In genomic region chr4:15702941-15703403, GRCh38 we compare ENCODE assay signal across 8 cellular contexts. TPM values are rescaled to one million over a fixed set of nuclear protein-coding genes. Genes with fewer than 3 reads are reported as not detected.
DNase-seq lines count a peak whose midpoint lies in the region; ATAC-seq and TF ChIP-seq lines count a peak whose summit lies in the region.

Gene BST1 (plus strand): TSS chr4:15703065. CDS start chr4:15703145, 80 bp downstream.

- peak within 1 kb of the TSS; percentile 75 for H3K9ac ChIP-seq in GM23248

- peak within 1 kb of the TSS; percentile 79 for H3K4me2 ChIP-seq in GM23248 (ENCODE audit: unreplicated experiment)

- H3K27me3 Mint-ChIP-seq in activated naive CD4-positive, alpha-beta T cell treated with anti-CD3 and anti-CD28 coated beads for 36 hours (ENCODE audit: low read depth): peaks cover 15% of the 10 kb centered on the region

- in situ Hi-C loops in GM23248 (cut with MboI): no loop called here

- H3K36me3 ChIP-seq in GM23248 (ENCODE audit: low read depth) (no peaks in the 10 kb centered on the region), Peyer's patch (no peaks in the 10 kb centered on the region), upper lobe of left lung (no peaks in the 10 kb centered on the region)

- no peak within 1 kb of the TSS for H3K27ac ChIP-seq in GM23248
- peak within 1 kb of the TSS in 3 of 4 donors; percentile 31 to 67 (median 61) for H3K27ac ChIP-seq in Peyer's patch
- peak within 1 kb of the TSS; percentile 5 to 86 (median 65) for H3K27ac ChIP-seq in upper lobe of left lung

- H3K9me3 ChIP-seq in GM23248 (ENCODE audit: low read depth): no peaks in the 10 kb centered on the region
- H3K9me3 ChIP-seq in Peyer's patch: no peaks in the 10 kb centered on the region
- H3K9me3 ChIP-seq in upper lobe of left lung: no peaks in the 10 kb centered on the region

- CTCF ChIA-PET in activated naive CD4-positive, alpha-beta T cell treated with anti-CD3 and anti-CD28 coated beads for 36 hours (lab: Charles Lee): interaction anchor here (1.2 to 1.6 kb wide), 2 partner anchors 9 to 224 kb away, joined by 3 read pairs; no protein-coding TSS in a partner anchor

- H2AFZ ChIP-seq in GM23248: peak within 1 kb of the TSS; percentile 93

- no peaks in the 10 kb centered on the region for H3K27me3 ChIP-seq in GM23248 (replicated peaks; ENCODE audit: insufficient read depth)
- no peaks in the 10 kb centered on the region for H3K27me3 ChIP-seq in Peyer's patch
- no peaks in the 10 kb centered on the region for H3K27me3 ChIP-seq in upper lobe of left lung

- H3K36me3 Mint-ChIP-seq in activated naive CD4-positive, alpha-beta T cell treated with anti-CD3 and anti-CD28 coated beads for 36 hours (ENCODE audit: low read depth): no peaks in the 10 kb centered on the region

- TF ChIP-seq CTCF in Peyer's patch (IDR thresholded peaks at IDR 0.05): no peak
- TF ChIP-seq CTCF in upper lobe of left lung (IDR thresholded peaks at IDR 0.05): no peak

- intact Hi-C loops in activated naive CD4-positive, alpha-beta T cell treated with anti-CD3 and anti-CD28 coated beads for 36 hours (cut with micrococcal nuclease): loop anchor here (1.0 to 2.0 kb wide), 3 partner anchors 21 to 76 kb away; partner anchors contain the start of genes CD38 and FBXL5
- intact Hi-C loops in posterior cingulate gyrus (cut with DNase I): no loop called here

- peaks cover 12% of the 10 kb centered on the region for H3K4me1 Mint-ChIP-seq in activated naive CD4-positive, alpha-beta T cell treated with anti-CD3 and anti-CD28 coated beads for 36 hours (ENCODE audit: low read depth)

- ATAC-seq in upper lobe of left lung (ENCODE audit: low FRiP score in 2 of 2): peak; percentile 83 to 94
- ATAC-seq in GM18519 (IDR thresholded peaks at IDR 0.05; ENCODE audit: low FRiP score, unreplicated experiment): no peak

- no peaks in the 10 kb centered on the region for H3K9me2 ChIP-seq in GM23248 (ENCODE audit: insufficient read depth)

- peak within 1 kb of the TSS; percentile 82 for H3K4me3 Mint-ChIP-seq in activated naive CD4-positive, alpha-beta T cell treated with anti-CD3 and anti-CD28 coated beads for 36 hours

- WGBS in GM23248 (ENCODE audit: low coverage in 1 of 2, low lambda C conversion rate in 2 of 2, missing lambda C conversion rate in 2 of 2), 2 experiments: 1 to 4% methylated on average over 40 to 43 of the region's 43 CpGs
- 1 to 3% methylated on average over 21 to 37 of the region's 43 CpGs for WGBS in upper lobe of left lung, 2 donors

- TF ChIP-seq EP300 in upper lobe of left lung (IDR thresholded peaks at IDR 0.05): no peak

- H3K79me2 ChIP-seq in GM23248 (ENCODE audit: insufficient read depth): no peaks in the 10 kb centered on the region

- H3F3A ChIP-seq in GM23248 (ENCODE audit: insufficient read depth): 0 out of 2 replicates have a peak, but pooled peaks cover 9% of the 10 kb centered on the region

- peak; percentile 58 for DNase-seq in Ammon's horn (ENCODE audit: low spot score)
- DNase-seq in GM23248: peak; percentile 74
- DNase-seq in Peyer's patch: peak; percentile 31 to 92 (median 89)
- DNase-seq in activated naive CD4-positive, alpha-beta T cell treated with anti-CD3 and anti-CD28 coated beads for 36 hours: peak; percentile 80
- no peak for DNase-seq in glomerular endothelial cell (ENCODE audit: extremely low read depth, low read depth, low spot score)
- peak; percentile 29 to 95 (median 54) for DNase-seq in posterior cingulate gyrus
- peak; percentile 83 to 95 for DNase-seq in upper lobe of left lung

- peak; percentile 64 to 76 for TF ChIP-seq POLR2A in Peyer's patch (IDR thresholded peaks at IDR 0.05)
- peak in 1 of 4 donors; percentile 61 for TF ChIP-seq POLR2A in upper lobe of left lung (IDR thresholded peaks at IDR 0.05)

- H4K20me1 ChIP-seq in GM23248 (ENCODE audit: insufficient read depth): no peaks in the 10 kb centered on the region

- no peaks in the 10 kb centered on the region for H3K9me3 Mint-ChIP-seq in activated naive CD4-positive, alpha-beta T cell treated with anti-CD3 and anti-CD28 coated beads for 36 hours

- H3K4me1 ChIP-seq in GM23248 (ENCODE audit: insufficient read depth): peaks cover 14% of the 10 kb centered on the region; the same call in 1 of the 2 replicates
- peaks cover 0 to 3% (median 0%) of the 10 kb centered on the region in 4 donors for H3K4me1 ChIP-seq in Peyer's patch
- peaks cover 0 to 12% (median 9%) of the 10 kb centered on the region in 4 donors for H3K4me1 ChIP-seq in upper lobe of left lung

- no peak within 1 kb of the TSS for H3K27ac Mint-ChIP-seq in activated naive CD4-positive, alpha-beta T cell treated with anti-CD3 and anti-CD28 coated beads for 36 hours

- H3K4me3 ChIP-seq in GM23248 (peak within 1 kb of the TSS; percentile 76), Peyer's patch (peak within 1 kb of the TSS; percentile 32 to 58 (median 46)), upper lobe of left lung (peak within 1 kb of the TSS; percentile 11 to 57 (median 48))

RNA-seq across cellular contexts. Expression of gene BST1, which starts in this region (rescaled TPM):
- 32.6 and 33.3 TPM in 2 replicates for total RNA-seq in GM23248 (2014; rRNA removed; shearing (Covaris generic))
- polyA plus RNA-seq in GM23248 (2016; fragmentation: Nextera tagmentation; extraction: Ambion mirVana): 24.3 and 28.7 TPM in 2 replicates
- 10 to 100 TPM in 3 of 4 donors, 1 to 10 TPM in 1; 7.4 to 62.5 (median 40.2) TPM for total RNA-seq in Peyer's patch
- total RNA-seq in activated naive CD4-positive, alpha-beta T cell treated with anti-CD3 and anti-CD28 coated beads for 36 hours: under 1 TPM; 0.74 to 0.96 TPM
- total RNA-seq in glomerular endothelial cell: 43.2 and 88.9 TPM in 2 replicates
- 10 to 100 TPM in 4 of 6 donors, 1 to 10 TPM in 2; 4.2 to 19.5 (median 11.1) TPM for total RNA-seq in upper lobe of left lung

Comparison
In these comparisons a context has a peak if more than half of its experiments do, and no peak if none do; other contexts are left out.
1. Peak in DNase-seq in activated naive CD4-positive, alpha-beta T cell treated with anti-CD3 and anti-CD28 coated beads for 36 hours; RNA of the gene not detected or under 1 TPM.